Comparison of ENCODE assay signal across 11 cellular contexts in genomic region chr1:10888791-10889627, GRCh38.
A peak's percentile ranks its signal among the peaks of the same experiment; 100 is the strongest.
DNase-seq lines count a peak whose midpoint lies in the region; ATAC-seq and TF ChIP-seq lines count a peak whose summit lies in the region.
"Had no signal": no experiment of that assay in that cellular context is flagged by ENCODE, and none has a peak within 500 bp of the region (broad histone marks: within the 10 kb centered on the region; RNA-seq: fewer than 3 reads in every experiment).

No MANE protein-coding gene starts in this region.

- H3K27ac ChIP-seq in right cardiac atrium (ENCODE audit: low read length): no peak overlapping the region
- H3K27ac ChIP-seq in mesendoderm (ENCODE audit: low read depth, low read length): no peak overlapping the region
- no peak overlapping the region for H3K27ac ChIP-seq in aorta (ENCODE audit: low read depth in 1 of 2, low read length in 2 of 2)
- H3K27ac ChIP-seq: neutrophil had no signal

- no peak overlapping the region for H2AK5ac ChIP-seq in mesendoderm (ENCODE audit: low read length)

- no peak overlapping the region for H4K5ac ChIP-seq in mesendoderm (ENCODE audit: low read length)

- no peaks in the 10 kb centered on the region for H3K79me1 ChIP-seq in mesendoderm (ENCODE audit: low read length)

- no peak overlapping the region for H2BK5ac ChIP-seq in mesendoderm (ENCODE audit: low read length)

- H3K36me3 Mint-ChIP-seq in brain: no peaks in the 10 kb centered on the region

- H2BK15ac ChIP-seq in mesendoderm (replicated peaks; ENCODE audit: low read depth): no peak overlapping the region

- peak overlapping the region in 1 of 5 experiments; percentile 80 for H3K27ac Mint-ChIP-seq in brain

- peak overlapping the region; percentile 60 for H3K56ac ChIP-seq in mesendoderm (ENCODE audit: low read length)

- peaks cover 47% of the 10 kb centered on the region for H3K27me3 Mint-ChIP-seq in brain

- no peak overlapping the region for H3K23ac ChIP-seq in mesendoderm (ENCODE audit: low read length)

- H3K4ac ChIP-seq in mesendoderm (ENCODE audit: low read depth, low read length): peak overlapping the region; percentile 50

- no peaks in the 10 kb centered on the region for H3K9me3 ChIP-seq in right cardiac atrium (ENCODE audit: control insufficient read depth, low read length)
- H3K9me3 ChIP-seq in aorta (ENCODE audit: control insufficient read depth, low read length): no peaks in the 10 kb centered on the region
- H3K9me3 ChIP-seq: neutrophil had no signal

- H3K27me3 ChIP-seq in right cardiac atrium (ENCODE audit: control insufficient read depth, insufficient read depth): peaks cover 2% of the 10 kb centered on the region
- H3K27me3 ChIP-seq in mesendoderm (ENCODE audit: insufficient read depth, low read length, poor library complexity): no peaks in the 10 kb centered on the region
- H3K27me3 ChIP-seq in aorta (ENCODE audit: control insufficient read depth in 1 of 2, insufficient read depth in 2 of 2, low read length in 1 of 2): peaks cover 0 to 2% of the 10 kb centered on the region in 2 donors

- H3K4me3 ChIP-seq in right cardiac atrium (ENCODE audit: low read length) (peak overlapping the region; percentile 2), mesendoderm (ENCODE audit: low read length) (no peak overlapping the region), aorta (ENCODE audit: low read length in 2 of 2) (no peak overlapping the region)

- peak overlapping the region; percentile 28 for H3K18ac ChIP-seq in mesendoderm (ENCODE audit: low read length)

- H3K4me1 ChIP-seq in right cardiac atrium (ENCODE audit: control insufficient read depth, insufficient read depth, low read length) (no peaks in the 10 kb centered on the region), mesendoderm (ENCODE audit: control insufficient read depth, low read depth, low read length) (no peaks in the 10 kb centered on the region), aorta (ENCODE audit: control insufficient read depth in 1 of 2, insufficient read depth in 2 of 2, low read length in 2 of 2) (no peaks in the 10 kb centered on the region)

- DNase-seq in right cardiac atrium (peak in 1 of 3 donors; percentile 30), left ventricle myocardium superior (no peak), mesendoderm (no peak), aorta (peak; percentile 29 to 45), T-helper 9 cell (no peak), SHP77 (lab: John Stamatoyannopoulos, UW) (no peak)
- DNase-seq: dermis blood vessel endothelial cell, EL had no signal

- H3K4me3 Mint-ChIP-seq in brain: peak overlapping the region in 4 of 5 experiments; percentile 61 to 78 (median 71)

- no peak for ATAC-seq in right cardiac atrium
- ATAC-seq in left ventricle myocardium superior: no peak
- ATAC-seq in aorta (ENCODE audit: low FRiP score): no peak
- ATAC-seq in HG03159 (IDR thresholded peaks at IDR 0.05; ENCODE audit: unreplicated experiment): no peak

- no peak overlapping the region for H4K8ac ChIP-seq in mesendoderm (ENCODE audit: low read depth, low read length)

- no peaks in the 10 kb centered on the region for H3K36me3 ChIP-seq in mesendoderm (ENCODE audit: control insufficient read depth, insufficient read depth, low read length)
- no peaks in the 10 kb centered on the region for H3K36me3 ChIP-seq in aorta (ENCODE audit: control insufficient read depth in 1 of 2, insufficient read depth in 2 of 2, low read length in 1 of 2)
- H3K36me3 ChIP-seq: neutrophil had no signal

- H2BK120ac ChIP-seq in mesendoderm (ENCODE audit: low read depth, low read length): no peak overlapping the region

- H3K79me2 ChIP-seq in mesendoderm (ENCODE audit: control insufficient read depth, insufficient read depth, low read length): no peaks in the 10 kb centered on the region

- intact Hi-C loops in right cardiac atrium (cut with DNase I) (no loop called here), left ventricle myocardium superior (cut with micrococcal nuclease) (no loop called here), aorta (cut with DNase I) (no loop called here)

- WGBS in right cardiac atrium: 18% methylated on average over 66 of the region's 66 CpGs
- WGBS in mesendoderm (ENCODE audit: extremely low coverage, insufficient coverage, low lambda C conversion rate): no CpG with 5 or more reads among the region's 66 CpGs
- 27 to 33% methylated on average over 40 to 66 of the region's 66 CpGs for WGBS in aorta, 2 donors

- peaks cover 19% of the 10 kb centered on the region for H3K4me1 Mint-ChIP-seq in brain

- peak overlapping the region; percentile 50 for H3K9ac ChIP-seq in mesendoderm (ENCODE audit: low read length)

- peak overlapping the region; percentile 27 for H3K4me2 ChIP-seq in mesendoderm (ENCODE audit: low read length)

- peaks cover 0 to 5% (median 0%) of the 10 kb centered on the region in 5 experiments for H3K9me3 Mint-ChIP-seq in brain

- no peak for TF ChIP-seq CTCF in brain (conservative IDR thresholded peaks at IDR 0.05)

Comparison
In these comparisons a context has a peak if more than half of its experiments do, and no peak if none do; other contexts are left out.
1. DNase-seq: peak in aorta (2 of 2); none in left ventricle myocardium superior (single experiment), mesendoderm (single experiment), T-helper 9 cell (single experiment) and SHP77 (0 of 2).